ENCODE assay signal across 8 cellular contexts in genomic region chr17:78258323-78259229, GRCh38. TPM values are rescaled to one million over a fixed set of nuclear protein-coding genes. Genes with fewer than 3 reads are reported as not detected.
DNase-seq lines count a peak whose midpoint lies in the region; ATAC-seq and TF ChIP-seq lines count a peak whose summit lies in the region.

No MANE protein-coding gene starts in this region.

- H3K4me1 ChIP-seq in psoas muscle (peaks cover 3% of the 10 kb centered on the region), foreskin keratinocyte (no peaks in the 10 kb centered on the region)

- intact Hi-C loops in psoas muscle (cut with DNase I), result no loop called here

- in situ Hi-C loops in KBM-7 (cut with MboI; ENCODE audit: low pct_unique_long_range_greater_than_20kb, low sequenced_read_pairs), result no loop called here

- no peaks in the 10 kb centered on the region for H3K27me3 ChIP-seq in psoas muscle (ENCODE audit: insufficient read depth in 3 of 3, low read length in 2 of 3)
- peaks cover 12% of the 10 kb centered on the region for H3K27me3 ChIP-seq in foreskin keratinocyte

- TF ChIP-seq CTCF in psoas muscle (IDR thresholded peaks at IDR 0.05), result no peak
- TF ChIP-seq CTCF in foreskin keratinocyte (conservative IDR thresholded peaks at IDR 0.05), result no peak

- ATAC-seq in psoas muscle (no peak), foreskin keratinocyte (no peak), HG02678 (IDR thresholded peaks at IDR 0.05; ENCODE audit: unreplicated experiment) (no peak)

- 44 to 46% (median 45%) methylated on average over 23 to 24 of the region's 24 CpGs for WGBS in psoas muscle, 3 donors

- peak overlapping the region; percentile 63 for H3K27ac ChIP-seq in psoas muscle
- no peak overlapping the region for H3K27ac ChIP-seq in foreskin keratinocyte

- no peak overlapping the region for H3K4me3 ChIP-seq in psoas muscle

- peak; percentile 83 for DNase-seq in KBM-7
- DNase-seq in activated CD4-positive, CD25-positive, alpha-beta regulatory T cell (lab: John Stamatoyannopoulos, UW), result peak in 3 of 4 experiments; percentile 31 to 83 (median 78)
- peak; percentile 52 for DNase-seq in ecto neural progenitor cell (ENCODE audit: low spot score)
- peak; percentile 59 to 83 for DNase-seq in psoas muscle
- DNase-seq in foreskin keratinocyte, result no peak
- no peak for DNase-seq in HuH-7.5 (ENCODE audit: low spot score)
- DNase-seq in NCI-H2029 treated with DMSO at 0.1 percent for 48 hours (lab: John Stamatoyannopoulos, UW), result no peak

- no peaks in the 10 kb centered on the region for H3K36me3 ChIP-seq in psoas muscle (ENCODE audit: insufficient read depth in 1 of 2, low read depth in 1 of 2)

- no peaks in the 10 kb centered on the region for H3K9me3 ChIP-seq in psoas muscle

RNA-seq across cellular contexts. Expression of gene TMEM235, which starts 27.1 kb away (rescaled TPM):
- total RNA-seq in psoas muscle, result not detected
- not detected for polyA plus RNA-seq in psoas muscle
- total RNA-seq in foreskin keratinocyte, result not detected in 2 replicates
- polyA plus RNA-seq in foreskin keratinocyte, result not detected in 2 replicates

RNA-seq across cellular contexts. Expression of gene BIRC5, which starts 44.5 kb away (rescaled TPM):
- total RNA-seq in psoas muscle (under 1 TPM in 2 of 4 donors, not detected in 2; 0.12 to 0.34 TPM), foreskin keratinocyte (54.7 and 69.5 TPM in 2 replicates)
- polyA plus RNA-seq in psoas muscle (under 1 TPM; 0.06 to 0.96 (median 0.23) TPM), foreskin keratinocyte (52.8 and 67.9 TPM in 2 replicates)

Comparison
In these comparisons a context has a peak if more than half of its experiments do, and no peak if none do; other contexts are left out.
1. DNase-seq: peak in KBM-7 (single experiment), activated CD4-positive, CD25-positive, alpha-beta regulatory T cell (3 of 4), ecto neural progenitor cell (single experiment) and psoas muscle (2 of 2); none in foreskin keratinocyte (0 of 2), HuH-7.5 (single experiment) and NCI-H2029 treated with DMSO at 0.1 percent for 48 hours (single experiment).
2. RNA of gene BIRC5, which starts 44.5 kb away (total RNA-seq): 54.7 to 69.5 TPM in foreskin keratinocyte; 0.12 to 0.34 TPM in psoas muscle; every median in the first group is over 10 times any median in the second.